In genomic region chr16:57475711-57476339, GRCh38 we compare ENCODE assay signal across 8 cellular contexts. TPM values are rescaled to one million over a fixed set of nuclear protein-coding genes. Genes with fewer than 3 reads are reported as not detected.
A peak's percentile ranks its signal among the peaks of the same experiment; 100 is the strongest.
DNase-seq lines count a peak whose midpoint lies in the region; ATAC-seq and TF ChIP-seq lines count a peak whose summit lies in the region.

No MANE protein-coding gene starts in this region.

- intact Hi-C loops in heart left ventricle (cut with DNase I) = loop anchor here in 7 of 10 donors (5.0 kb wide), 2 partner anchors 36 to 41 kb away; no protein-coding TSS in a partner anchor

- H3K4me1 ChIP-seq in heart left ventricle = peaks cover 5 to 64% (median 40%) of the 10 kb centered on the region in 12 donors

- H3K36me3 ChIP-seq in heart left ventricle = peaks cover 0 to 47% (median 40%) of the 10 kb centered on the region in 9 donors

- TF ChIP-seq POLR2A in heart left ventricle (IDR thresholded peaks at IDR 0.05) = no peak

- no peaks in the 10 kb centered on the region for H3K9me3 ChIP-seq in heart left ventricle

- WGBS in heart left ventricle, 4 donors = 12 to 28% (median 23%) methylated on average over 7 to 12 of the region's 12 CpGs

- ATAC-seq in GM18870 (IDR thresholded peaks at IDR 0.05; ENCODE audit: unreplicated experiment) = peak; percentile 73
- peak; percentile 93 for ATAC-seq in HG03066 (IDR thresholded peaks at IDR 0.05; ENCODE audit: low read depth, unreplicated experiment)
- ATAC-seq in heart left ventricle = peak in 3 of 4 donors; percentile 32 to 66 (median 46)

- DNase-seq in AG08396 (ENCODE audit: low spot score) (peak; percentile 50), OCI-M2 (lab: John Stamatoyannopoulos, UW; ENCODE audit: unreplicated experiment) (peak; percentile 54), activated T-helper 1 cell treated with Interleukin-2 at 50 U/mL for 16 hours (ENCODE audit: low read depth) (peak; percentile 67), heart left ventricle (no peak), amniotic stem cell (lab: John Stamatoyannopoulos, UW) (no peak)
- DNase-seq in stimulated activated CD4-positive, alpha-beta T cell treated with anti-CD3 and anti-CD28 coated beads, Interleukin-1b, Interleukin-23, amount 100 ng/mL, for 24 hours (ENCODE audit: low read depth in 4 of 4, low spot score in 1 of 4) = peak in 3 of 4 experiments; percentile 60 to 80 (median 72)

- peaks cover 0 to 6% (median 0%) of the 10 kb centered on the region in 9 donors for H3K27me3 ChIP-seq in heart left ventricle

- TF ChIP-seq CTCF in heart left ventricle (IDR thresholded peaks at IDR 0.05) = peak; percentile 18 to 65 (median 54)

- H3K4me3 ChIP-seq in heart left ventricle = no peak overlapping the region

- peak overlapping the region in 1 of 12 donors; percentile 5 for H3K27ac ChIP-seq in heart left ventricle

RNA-seq across cellular contexts. Expression of gene DOK4, which starts 10.5 kb away (rescaled TPM):
- total RNA-seq in heart left ventricle = 10 to 100 TPM in 3 of 9 donors, 1 to 10 TPM in 6; 6.4 to 14.8 (median 7.9) TPM
- polyA plus RNA-seq in heart left ventricle = 1 to 10 TPM; 5.9 to 6.7 TPM

RNA-seq across cellular contexts. Expression of gene POLR2C, which starts 13.3 kb away (rescaled TPM):
- total RNA-seq in heart left ventricle = 10 to 100 TPM; 37.4 to 99.8 (median 48.7) TPM
- 10 to 100 TPM; 19.9 to 69.4 TPM for polyA plus RNA-seq in heart left ventricle

RNA-seq across cellular contexts. Expression of gene COQ9, which starts 28.5 kb away (rescaled TPM):
- total RNA-seq in heart left ventricle = 100 to 1,000 TPM; 126 to 331 (median 191) TPM
- 100 to 1,000 TPM; 156 to 436 TPM for polyA plus RNA-seq in heart left ventricle

RNA-seq across cellular contexts. Expression of gene CIAPIN1, which starts 28.6 kb away (rescaled TPM):
- 10 to 100 TPM; 41.0 to 73.2 (median 51.7) TPM for total RNA-seq in heart left ventricle
- polyA plus RNA-seq in heart left ventricle = 10 to 100 TPM; 22.4 to 73.2 TPM

Comparison
In these comparisons a context has a peak if more than half of its experiments do, and no peak if none do; other contexts are left out.
1. DNase-seq: peak in AG08396 (single experiment), OCI-M2 (single experiment), activated T-helper 1 cell treated with Interleukin-2 at 50 U/mL for 16 hours (single experiment) and stimulated activated CD4-positive, alpha-beta T cell treated with anti-CD3 and anti-CD28 coated beads, Interleukin-1b, Interleukin-23, amount 100 ng/mL, for 24 hours (3 of 4); none in heart left ventricle (0 of 5) and amniotic stem cell (single experiment).
2. Peak in every context shown above with its lines, with median percentiles within 50 percentile points of each other: ATAC-seq.